In the genomic region with DNA sequence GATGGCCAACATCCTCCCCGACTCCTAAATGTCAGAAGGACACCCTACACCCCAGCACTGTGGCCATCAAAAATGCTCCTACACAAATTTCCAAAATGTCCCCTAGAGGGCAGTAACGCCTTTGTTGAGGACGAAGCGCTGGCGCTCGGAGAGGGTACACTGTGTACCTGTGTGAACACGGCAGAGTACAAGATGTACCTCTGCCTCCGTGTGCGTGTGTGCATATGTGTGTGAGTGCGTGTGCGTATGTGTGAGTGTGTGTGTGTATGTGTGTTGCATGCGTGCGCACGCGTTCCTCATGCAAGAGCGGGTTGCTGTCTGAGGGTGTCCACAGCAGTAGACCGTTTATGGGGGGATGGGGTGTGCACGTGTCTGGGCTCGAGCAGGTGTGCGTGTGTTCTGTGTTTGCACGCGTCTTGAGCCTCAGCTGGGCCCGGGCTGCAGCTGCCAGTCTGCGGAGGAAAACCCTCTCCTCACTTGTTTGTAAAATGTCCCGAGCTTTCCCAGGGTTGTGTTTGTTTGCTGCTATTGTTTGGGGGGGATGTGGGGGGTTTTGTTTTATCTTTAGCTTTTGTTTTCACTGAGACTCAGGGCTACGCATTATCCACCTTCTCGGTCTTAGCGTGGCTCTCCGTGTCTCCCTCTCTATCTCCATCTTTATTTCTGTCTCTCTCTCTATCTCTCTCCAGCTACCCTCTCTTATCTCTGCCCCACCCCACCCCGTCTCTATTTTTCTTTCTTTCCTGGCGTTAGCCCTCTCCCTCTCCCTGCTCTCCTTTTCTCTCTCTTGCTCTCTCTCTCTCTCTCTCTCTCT, we compare ENCODE assay signal across 8 cellular contexts. TPM values are rescaled to one million over a fixed set of nuclear protein-coding genes. Genes with fewer than 3 reads are reported as not detected.
DNase-seq lines count a peak whose midpoint lies in the region; ATAC-seq and TF ChIP-seq lines count a peak whose summit lies in the region.

No MANE protein-coding gene starts in this region.

- H4K91ac ChIP-seq in IMR-90 (ENCODE audit: insufficient read depth, low read depth, low read length) = no peak overlapping the region

- H3K27ac ChIP-seq in IMR-90 (ENCODE audit: insufficient read depth, low read length) (no peak overlapping the region), PC-3 (ENCODE audit: low read length) (no peak overlapping the region), foreskin keratinocyte (no peak overlapping the region), urinary bladder (ENCODE audit: low read depth) (peak overlapping the region; percentile 87)

- peaks cover 17% of the 10 kb centered on the region for H4K20me1 ChIP-seq in IMR-90 (ENCODE audit: insufficient read depth, low read length)
- no peaks in the 10 kb centered on the region for H4K20me1 ChIP-seq in PC-3 (ENCODE audit: low read length)

- no peak overlapping the region for H2BK5ac ChIP-seq in IMR-90 (ENCODE audit: low read depth, low read length, poor library complexity, severe bottlenecking)

- H3K9me2 ChIP-seq in PC-3 (replicated peaks; ENCODE audit: low read length) = no peaks in the 10 kb centered on the region

- H2BK15ac ChIP-seq in IMR-90 (ENCODE audit: low read depth, low read length) = no peak overlapping the region

- TF ChIP-seq CTCF in IMR-90 (conservative IDR thresholded peaks at IDR 0.05; ENCODE audit: low read depth, low read length) (peak; percentile 68), PC-3 (conservative IDR thresholded peaks at IDR 0.05; ENCODE audit: low read depth, low read length) (peak; percentile 82), foreskin keratinocyte (conservative IDR thresholded peaks at IDR 0.05) (peak; percentile 74)

- H3K23ac ChIP-seq in IMR-90 (ENCODE audit: low read depth, low read length) = no peak overlapping the region

- in situ Hi-C loops in IMR-90 (cut with MboI; ENCODE audit: low sequenced_read_pairs) = no loop called here

- H3K4me3 ChIP-seq in IMR-90 (ENCODE audit: insufficient read depth, low read depth, low read length) (no peak overlapping the region), PC-3 (ENCODE audit: low read length) (peak overlapping the region; percentile 80), urinary bladder (ENCODE audit: low read depth, low read length) (peak overlapping the region; percentile 21)

- H3K27me3 ChIP-seq in IMR-90 (ENCODE audit: control insufficient read depth, insufficient read depth, low read length) = no peaks in the 10 kb centered on the region; the same call in none of the 2 replicates
- no peaks in the 10 kb centered on the region for H3K27me3 ChIP-seq in PC-3 (ENCODE audit: low read length)
- H3K27me3 ChIP-seq in foreskin keratinocyte = no peaks in the 10 kb centered on the region

- TF ChIP-seq RAD21 in IMR-90 (IDR thresholded peaks at IDR 0.05; ENCODE audit: low read length) = peak; percentile 72

- POLR2A ChIA-PET in IMR-90 (lab: Charles Lee; ENCODE audit: unreplicated experiment) (no interaction called here), PC-3 (lab: Charles Lee; ENCODE audit: unreplicated experiment) (interaction anchor here (0.6 kb wide), 1 partner anchor 9 kb away, joined by 4 read pairs; no protein-coding TSS in a partner anchor)

- H3K79me2 ChIP-seq in PC-3 (ENCODE audit: low read length) = no peaks in the 10 kb centered on the region

- H3K36me3 ChIP-seq in IMR-90 (ENCODE audit: control insufficient read depth, insufficient read depth, low read length) (peaks cover 8% of the 10 kb centered on the region), PC-3 (ENCODE audit: low read depth, low read length) (no peaks in the 10 kb centered on the region), urinary bladder (ENCODE audit: insufficient read depth) (no peaks in the 10 kb centered on the region)

- H3K14ac ChIP-seq in IMR-90 (replicated peaks; ENCODE audit: low read depth, low read length) = no peak overlapping the region

- H3K4ac ChIP-seq in IMR-90 (ENCODE audit: low read depth, low read length) = no peak overlapping the region

- no peak overlapping the region for H3K18ac ChIP-seq in IMR-90 (ENCODE audit: low read depth, low read length)

- dilution Hi-C loops in IMR-90 (cut with HindIII; ENCODE audit: low sequenced_read_pairs, unreplicated experiment) = no loop called here

- H3K4me2 ChIP-seq in IMR-90 (ENCODE audit: low read depth, low read length) = peak overlapping the region; percentile 78
- H3K4me2 ChIP-seq in PC-3 (ENCODE audit: low read length) = peak overlapping the region; percentile 93

- TF ChIP-seq POLR2A in IMR-90 (IDR thresholded peaks at IDR 0.05; ENCODE audit: low read depth, low read length) = no peak

- peaks cover 2% of the 10 kb centered on the region; the same call in 1 of the 2 replicates for H3K4me1 ChIP-seq in IMR-90 (ENCODE audit: control insufficient read depth, insufficient read depth, low read length)
- H3K4me1 ChIP-seq in PC-3 (ENCODE audit: insufficient read depth, low read length) = peaks cover 7% of the 10 kb centered on the region; the same call in 1 of the 2 replicates
- H3K4me1 ChIP-seq in foreskin keratinocyte = no peaks in the 10 kb centered on the region
- H3K4me1 ChIP-seq in urinary bladder (ENCODE audit: insufficient read depth) = no peaks in the 10 kb centered on the region

- BruUV-seq in IMR-90 (replicated peaks; lab: Mats Ljungman, UMichigan) (no TSS peak), PC-3 (replicated peaks; lab: Mats Ljungman, UMichigan) (no TSS peak)

- H3K9me3 ChIP-seq in IMR-90 (ENCODE audit: control insufficient read depth, insufficient read depth, low read length) (no peaks in the 10 kb centered on the region), PC-3 (ENCODE audit: low read length) (no peaks in the 10 kb centered on the region)

- no peak overlapping the region for H4K5ac ChIP-seq in IMR-90 (ENCODE audit: low read depth, low read length)

- H3F3A ChIP-seq in PC-3 (ENCODE audit: low read length, unreplicated experiment) = no peaks in the 10 kb centered on the region

- CTCF ChIA-PET in IMR-90 (lab: Yijun Ruan, JAX) = interaction anchor here (0.7 kb wide), 1 partner anchor 9 kb away, joined by 4 read pairs; no protein-coding TSS in a partner anchor
- CTCF ChIA-PET in PC-3 (lab: Charles Lee) = no interaction called here

- H4K8ac ChIP-seq in IMR-90 (ENCODE audit: low read depth in 2 of 2, low read length in 2 of 2) = no peak overlapping the region

- 11% methylated on average over 5 of the region's 31 CpGs; no CpG with 5 or more reads in 1 of the 2 experiments for WGBS in IMR-90 (ENCODE audit: extremely low coverage in 2 of 2, insufficient read length in 1 of 2), 2 experiments
- WGBS in urinary bladder = 6% methylated on average over 31 of the region's 31 CpGs

- no peak overlapping the region for H2BK20ac ChIP-seq in IMR-90 (ENCODE audit: low read depth, low read length)

- H2AFZ ChIP-seq in IMR-90 (replicated peaks; ENCODE audit: low read length, poor library complexity) (peak overlapping the region; percentile 92), PC-3 (ENCODE audit: low read length) (peak overlapping the region; percentile 96)

- intact Hi-C loops in IMR-90 (cut with micrococcal nuclease) = loop anchor here (1.0 kb wide), 2 partner anchors 17 to 21 kb away; no protein-coding TSS in a partner anchor
- intact Hi-C loops in PC-3 (cut with micrococcal nuclease) = loop anchor here (1.0 kb wide), 2 partner anchors 17 to 21 kb away; no protein-coding TSS in a partner anchor

- DNase-seq in EH (ENCODE audit: low read depth) (peak; percentile 59), IMR-90 (peak; percentile 56), PC-3 (peak; percentile 89), foreskin keratinocyte (peak in 1 of 2 donors; percentile 52), nucleus accumbens (lab: John Stamatoyannopoulos, UW) (peak in 42 of 56 donors; percentile 6 to 62 (median 30))
- peak; percentile 48 for DNase-seq in activated effector memory CD4-positive, alpha-beta T cell treated with Interleukin-2 at 50 U/mL for 16 hours

- peak overlapping the region; percentile 77 for H2AK5ac ChIP-seq in IMR-90 (ENCODE audit: low read depth, low read length)

- H3K9me1 ChIP-seq in IMR-90 (ENCODE audit: insufficient read depth, low read length) = no peaks in the 10 kb centered on the region; the same call in 1 of the 2 replicates

- H3K9ac ChIP-seq in IMR-90 (ENCODE audit: low read depth, low read length) (no peak overlapping the region), PC-3 (ENCODE audit: low read length) (peak overlapping the region; percentile 49)

- ATAC-seq in GM21526 (IDR thresholded peaks at IDR 0.05; ENCODE audit: low FRiP score, unreplicated experiment) (peak; percentile 75), IMR-90 (ENCODE audit: low read depth) (peak; percentile 92), PC-3 (peak; percentile 92), foreskin keratinocyte (peak; percentile 88)

- H2AK9ac ChIP-seq in IMR-90 (replicated peaks; ENCODE audit: low read depth, low read length, poor library complexity) = peak overlapping the region; percentile 22

- peaks cover 0 to 26% of the 10 kb centered on the region in 2 experiments; a peak in 2 of 4 replicates for H3K79me1 ChIP-seq in IMR-90 (ENCODE audit: low read depth in 1 of 2, low read length in 2 of 2)

- no peak overlapping the region for H3K56ac ChIP-seq in IMR-90 (ENCODE audit: extremely low read depth, insufficient read depth, low read length)

- no peak overlapping the region for H2BK120ac ChIP-seq in IMR-90 (ENCODE audit: low read depth, low read length)

TF ChIP-seq in IMR-90, 13 proteins besides CTCF, POLR2A, EP300 and RAD21 (continues in another document):
- no peak for TF ChIP-seq CEBPB (IDR thresholded peaks at IDR 0.05; ENCODE audit: low read depth, low read length)

RNA-seq across cellular contexts. Expression of a gene that starts 10.4 kb away (rescaled TPM):
- 19.2 and 20.6 TPM in 2 replicates for total RNA-seq in IMR-90 (2012; rRNA removed)
- polyA plus RNA-seq in IMR-90 (2012; rRNA removed) = 42.6 and 49.7 TPM in 2 replicates
- 9.7 and 11.3 TPM in 2 replicates for polyA plus RNA-seq in IMR-90 (2012; cell fraction: cytosol; rRNA removed)
- 201 and 584 TPM in 2 replicates for polyA plus RNA-seq in IMR-90 (2012; cell fraction: nucleus; rRNA removed; ENCODE audit: low replicate concordance)
- 22.4 and 23.2 TPM in 2 replicates for total RNA-seq in PC-3 (2014; rRNA removed)
- total RNA-seq in foreskin keratinocyte = 8.1 and 8.8 TPM in 2 replicates
- polyA plus RNA-seq in foreskin keratinocyte = 7.5 and 7.9 TPM in 2 replicates
- 18.9 TPM for total RNA-seq in urinary bladder
- 105 TPM for polyA plus RNA-seq in urinary bladder

RNA-seq across cellular contexts. Expression of a gene that starts 22.1 kb away (rescaled TPM):
- 3.6 and 6.3 TPM in 2 replicates for total RNA-seq in IMR-90 (2012; rRNA removed)
- 1.3 and 1.6 TPM in 2 replicates for polyA plus RNA-seq in IMR-90 (2012; rRNA removed)
- 0.19 and 0.51 TPM in 2 replicates for polyA plus RNA-seq in IMR-90 (2012; cell fraction: cytosol; rRNA removed)
- 2.3 and 8.6 TPM in 2 replicates for polyA plus RNA-seq in IMR-90 (2012; cell fraction: nucleus; rRNA removed; ENCODE audit: low replicate concordance)
- 9.3 and 9.7 TPM in 2 replicates for total RNA-seq in PC-3 (2014; rRNA removed)
- total RNA-seq in foreskin keratinocyte = 2.3 TPM in 2 replicates
- 0.54 and 0.61 TPM in 2 replicates for polyA plus RNA-seq in foreskin keratinocyte
- total RNA-seq in urinary bladder = 33.1 TPM
- 4.2 TPM for polyA plus RNA-seq in urinary bladder

RNA-seq across cellular contexts. Expression of a gene that starts 23.2 kb away (rescaled TPM):
- total RNA-seq in IMR-90 (2012; rRNA removed) (0.90 and 1.1 TPM in 2 replicates), PC-3 (2014; rRNA removed) (1.6 and 2.2 TPM in 2 replicates), foreskin keratinocyte (0.35 and 0.75 TPM in 2 replicates), urinary bladder (5.6 TPM)
- polyA plus RNA-seq in IMR-90 (2012; rRNA removed) (5.2 and 6.1 TPM in 2 replicates), foreskin keratinocyte (0.26 and 0.40 TPM in 2 replicates), urinary bladder (1.5 TPM)
- 1.8 and 2.6 TPM in 2 replicates for polyA plus RNA-seq in IMR-90 (2012; cell fraction: cytosol; rRNA removed)
- 46.8 and 69.5 TPM in 2 replicates for polyA plus RNA-seq in IMR-90 (2012; cell fraction: nucleus; rRNA removed; ENCODE audit: low replicate concordance)
